In the genomic region with DNA sequence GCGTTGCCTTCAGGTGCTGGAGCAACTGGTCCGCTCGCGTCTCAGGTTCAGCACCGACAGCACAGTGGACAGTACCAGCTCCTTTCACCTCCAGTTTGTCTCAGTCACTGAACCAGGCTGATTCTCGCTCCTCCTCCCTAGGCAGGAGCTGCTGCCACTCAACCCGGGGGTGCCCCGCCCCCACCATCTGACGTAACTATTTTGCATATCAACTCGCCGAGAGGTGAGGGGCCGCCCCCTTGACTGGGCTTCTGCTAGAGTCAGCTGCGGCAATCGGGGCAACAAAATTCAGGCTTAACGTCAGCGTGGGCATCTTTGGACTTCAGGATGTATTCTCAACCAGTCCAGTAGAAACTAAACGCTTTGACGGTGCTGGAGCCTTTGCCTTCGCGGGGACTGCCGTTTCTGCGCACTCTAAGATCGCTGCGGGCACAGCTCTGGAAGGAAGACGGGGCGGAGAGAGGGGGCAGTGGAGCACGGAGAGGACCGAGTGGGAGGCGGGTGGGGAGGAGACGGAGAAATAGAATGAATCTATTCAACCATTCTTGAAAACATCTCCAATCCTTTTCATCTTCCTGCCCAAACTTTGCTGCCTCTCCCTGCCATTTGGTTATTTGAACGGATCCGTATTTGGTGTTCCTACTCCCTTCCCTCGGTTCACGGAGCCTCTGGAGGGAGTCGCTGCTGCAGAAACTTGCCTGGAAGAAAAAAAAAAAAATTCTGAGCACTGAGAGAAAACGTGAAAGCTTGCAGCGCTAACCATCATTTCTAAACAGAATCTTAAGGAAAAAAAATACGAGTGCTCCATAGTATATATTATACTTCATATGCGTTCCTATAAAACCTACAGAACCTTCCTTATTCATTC, we compare ENCODE assay signal across 8 cellular contexts. TPM values are rescaled to one million over a fixed set of nuclear protein-coding genes. Genes with fewer than 3 reads are reported as not detected.
DNase-seq lines count a peak whose midpoint lies in the region; ATAC-seq and TF ChIP-seq lines count a peak whose summit lies in the region.

A gene (minus strand): TSS at position 109 of the 868 bp plus-strand sequence. CDS start 52,604 bp downstream, outside the sequence.

- no peak for TF ChIP-seq CTCF in CD8-positive, alpha-beta T cell (IDR thresholded peaks at IDR 0.05)
- TF ChIP-seq CTCF in brain microvascular endothelial cell (IDR thresholded peaks at IDR 0.05; ENCODE audit: low read depth, low read length, missing control alignments), result no peak
- TF ChIP-seq CTCF in OCI-LY7 (conservative IDR thresholded peaks at IDR 0.05; ENCODE audit: low read length), result no peak

- no peak within 1 kb of the TSS for H2AFZ ChIP-seq in OCI-LY7 (ENCODE audit: low read length)

- H3K27me3 Mint-ChIP-seq in CD8-positive, alpha-beta T cell (ENCODE audit: low read depth), result peaks cover 2% of the 10 kb centered on the region

- no TSS peak for BruUV-seq in OCI-LY7 (replicated peaks; lab: Mats Ljungman, UMichigan)

- H3K36me3 ChIP-seq in CD8-positive, alpha-beta T cell (ENCODE audit: insufficient read depth, low read length), result no peaks in the 10 kb centered on the region
- H3K36me3 ChIP-seq in brain microvascular endothelial cell (replicated peaks) (no peaks in the 10 kb centered on the region), skeletal muscle satellite cell (ENCODE audit: insufficient read depth, low read length) (no peaks in the 10 kb centered on the region), OCI-LY7 (ENCODE audit: insufficient read depth, low read length) (no peaks in the 10 kb centered on the region)

- H3K4me1 Mint-ChIP-seq in CD8-positive, alpha-beta T cell (ENCODE audit: low read depth), result no peaks in the 10 kb centered on the region

- peaks cover under 1% of the 10 kb centered on the region for H3K9me3 Mint-ChIP-seq in CD8-positive, alpha-beta T cell

- H3K79me2 ChIP-seq in OCI-LY7 (ENCODE audit: insufficient read depth, low read depth, low read length), result no peaks in the 10 kb centered on the region

- DNase-seq in CD8-positive, alpha-beta T cell, result peak in 2 of 7 experiments; percentile 5 to 23
- DNase-seq in SHP77 (lab: John Stamatoyannopoulos, UW) (peak; percentile 83 to 88), brain microvascular endothelial cell (peak; percentile 74), iPS-NIHi11 (ENCODE audit: low spot score) (peak; percentile 89), OCI-LY7 (ENCODE audit: low spot score) (no peak)

- CTCF ChIA-PET in CD8-positive, alpha-beta T cell (lab: Charles Lee), result no interaction called here
- CTCF ChIA-PET in OCI-LY7 (lab: Charles Lee; ENCODE audit: unreplicated experiment), result no interaction called here

- peak within 1 kb of the TSS; percentile 23 for H3K9ac ChIP-seq in skeletal muscle satellite cell (ENCODE audit: low read depth, low read length)

- in situ Hi-C loops in brain microvascular endothelial cell (cut with HindIII; ENCODE audit: low pct_ligation_motif_present, low sequenced_read_pairs), result loop anchor here (25.0 kb wide), 1 partner anchor 602 kb away; no protein-coding TSS in a partner anchor

- no peaks in the 10 kb centered on the region for H3K9me3 ChIP-seq in CD8-positive, alpha-beta T cell (ENCODE audit: low read length)
- H3K9me3 ChIP-seq in skeletal muscle satellite cell (replicated peaks; ENCODE audit: low read length) (no peaks in the 10 kb centered on the region), OCI-LY7 (ENCODE audit: low read length) (no peaks in the 10 kb centered on the region)

- H3K4me3 Mint-ChIP-seq in CD8-positive, alpha-beta T cell, result peak within 1 kb of the TSS; percentile 40

- H3K4me2 ChIP-seq in skeletal muscle satellite cell (ENCODE audit: low read length) (peak within 1 kb of the TSS; percentile 90), OCI-LY7 (ENCODE audit: low read length) (no peak within 1 kb of the TSS)

- peak; percentile 51 for ATAC-seq in CD8-positive, alpha-beta T cell
- ATAC-seq in GM19372 (IDR thresholded peaks at IDR 0.05; ENCODE audit: low read depth, unreplicated experiment) (peak; percentile 81), HG03432 (IDR thresholded peaks at IDR 0.05; ENCODE audit: unreplicated experiment) (peak; percentile 97)

- no peak within 1 kb of the TSS for H3K4me3 ChIP-seq in CD8-positive, alpha-beta T cell (ENCODE audit: low read depth, low read length)
- H3K4me3 ChIP-seq in brain microvascular endothelial cell (ENCODE audit: low read depth, low read length) (peak within 1 kb of the TSS; percentile 72), skeletal muscle satellite cell (ENCODE audit: low read length) (peak within 1 kb of the TSS; percentile 74), OCI-LY7 (ENCODE audit: low read depth, low read length, poor library complexity, severe bottlenecking) (no peak within 1 kb of the TSS)

- H3K9me2 ChIP-seq in OCI-LY7 (ENCODE audit: insufficient read depth, low read length), result no peaks in the 10 kb centered on the region

- H4K20me1 ChIP-seq in OCI-LY7 (ENCODE audit: insufficient read depth, low read length), result no peaks in the 10 kb centered on the region

- H3K36me3 Mint-ChIP-seq in CD8-positive, alpha-beta T cell, result no peaks in the 10 kb centered on the region

- H3K27me3 ChIP-seq in CD8-positive, alpha-beta T cell (ENCODE audit: insufficient read depth, low read length), result no peaks in the 10 kb centered on the region
- H3K27me3 ChIP-seq in brain microvascular endothelial cell (replicated peaks) (no peaks in the 10 kb centered on the region), skeletal muscle satellite cell (ENCODE audit: control insufficient read depth, insufficient read depth, low read length) (peaks cover 3% of the 10 kb centered on the region)

- H3K27ac ChIP-seq in CD8-positive, alpha-beta T cell (ENCODE audit: low read depth, low read length), result no peak within 1 kb of the TSS
- H3K27ac ChIP-seq in brain microvascular endothelial cell (no peak within 1 kb of the TSS), OCI-LY7 (ENCODE audit: low read depth, low read length, poor library complexity, severe bottlenecking) (no peak within 1 kb of the TSS)

- H3K4me1 ChIP-seq in CD8-positive, alpha-beta T cell (ENCODE audit: insufficient read depth, low read length), result no peaks in the 10 kb centered on the region
- H3K4me1 ChIP-seq in skeletal muscle satellite cell (ENCODE audit: control insufficient read depth, insufficient read depth, low read length), result peaks cover 18% of the 10 kb centered on the region
- no peaks in the 10 kb centered on the region for H3K4me1 ChIP-seq in OCI-LY7 (ENCODE audit: insufficient read depth, low read length, poor library complexity, severe bottlenecking)

- H3K27ac Mint-ChIP-seq in CD8-positive, alpha-beta T cell, result no peak within 1 kb of the TSS

- POLR2A ChIA-PET in CD8-positive, alpha-beta T cell (lab: Charles Lee), result no interaction called here
- POLR2A ChIA-PET in OCI-LY7 (lab: Charles Lee), result interaction anchor here (0.6 kb wide), 1 partner anchor 34 kb away, joined by 3 read pairs; no protein-coding TSS in a partner anchor

- intact Hi-C loops in CD8-positive, alpha-beta T cell (cut with DNase I, micrococcal nuclease), result no loop called here
- intact Hi-C loops in OCI-LY7 (cut with micrococcal nuclease; ENCODE audit: unreplicated experiment), result loop anchor here (10.0 kb wide), 1 partner anchor 909 kb away; no protein-coding TSS in a partner anchor

RNA-seq across cellular contexts. Expression of the gene that starts here (rescaled TPM):
- not detected for total RNA-seq in CD8-positive, alpha-beta T cell
- not detected in 2 replicates for total RNA-seq in skeletal muscle satellite cell (2012; rRNA removed)
- total RNA-seq in OCI-LY7 (2014; rRNA removed; shearing (Covaris generic)), result not detected in 2 replicates
- not detected in 2 replicates for total RNA-seq in OCI-LY7 (2022)

Comparison
In these comparisons a context has a peak if more than half of its experiments do, and no peak if none do; other contexts are left out.
1. Peak in ATAC-seq in CD8-positive, alpha-beta T cell; RNA of the gene not detected or under 1 TPM.
2. H3K4me3 ChIP-seq: peak in brain microvascular endothelial cell (single experiment) and skeletal muscle satellite cell (single experiment); none in CD8-positive, alpha-beta T cell (single experiment) and OCI-LY7 (single experiment).
3. Peak in every context shown above with its lines, with median percentiles within 50 percentile points of each other: ATAC-seq.